8 cellular contexts compared by ENCODE assay signal in genomic region chr17:79837888-79838540, GRCh38. TPM values are rescaled to one million over a fixed set of nuclear protein-coding genes. Genes with fewer than 3 reads are reported as not detected.
A peak's percentile ranks its signal among the peaks of the same experiment; 100 is the strongest.
DNase-seq lines count a peak whose midpoint lies in the region; ATAC-seq and TF ChIP-seq lines count a peak whose summit lies in the region.

No MANE protein-coding gene starts in this region.

- H3K4me3 ChIP-seq in BLaER1 treated with 17β-estradiol and CSF1 and Interleukin-3, amounts not matched to agents 10 nM and 100 nM: peak overlapping the region; percentile 75 to 100 (median 88)
- H3K4me3 ChIP-seq in body of pancreas (peak overlapping the region; percentile 63 to 93), lung (peak overlapping the region; percentile 73), upper lobe of left lung (peak overlapping the region; percentile 74 to 92 (median 88))

- intact Hi-C loops in body of pancreas (cut with DNase I): no loop called here

- peaks cover 53 to 93% (median 88%) of the 10 kb centered on the region in 11 experiments for H4K20me1 ChIP-seq in BLaER1 treated with 17β-estradiol and CSF1 and Interleukin-3, amounts not matched to agents 10 nM and 100 nM

- H3K4me1 ChIP-seq in BLaER1 treated with 17β-estradiol and CSF1 and Interleukin-3, amounts not matched to agents 10 nM and 100 nM: peaks cover 67 to 84% (median 76%) of the 10 kb centered on the region in 10 experiments
- H3K4me1 ChIP-seq in body of pancreas (peaks cover 78% of the 10 kb centered on the region), lung (ENCODE audit: control insufficient read depth in 2 of 2, insufficient read depth in 2 of 2, low read length in 2 of 2) (peaks cover 4 to 39% of the 10 kb centered on the region in 2 donors), upper lobe of left lung (peaks cover 62 to 83% (median 70%) of the 10 kb centered on the region in 4 donors)

- peaks cover 34 to 36% (median 35%) of the 10 kb centered on the region in 11 experiments for H3K27me3 ChIP-seq in BLaER1 treated with 17β-estradiol and CSF1 and Interleukin-3, amounts not matched to agents 10 nM and 100 nM
- H3K27me3 ChIP-seq in body of pancreas (peaks cover 0 to 31% of the 10 kb centered on the region in 2 donors), lung (ENCODE audit: control insufficient read depth, insufficient read depth) (no peaks in the 10 kb centered on the region), upper lobe of left lung (peaks cover 0 to 35% (median 25%) of the 10 kb centered on the region in 4 donors)

- WGBS in body of pancreas, 2 donors: 1% methylated on average over 30 of the region's 30 CpGs
- 0% methylated on average over 30 of the region's 30 CpGs for WGBS in lung, 2 donors
- WGBS in upper lobe of left lung, 2 donors: 1 to 2% methylated on average over 28 to 29 of the region's 30 CpGs

- POLR2A ChIA-PET in GM10248 (lab: Yijun Ruan, JAX): interaction anchor here (0.6 to 2.0 kb wide), 5 partner anchors 13 to 1149 kb away, joined by 3 to 10 read pairs (median 5); partner anchors contain the start of gene CBX8

- TF ChIP-seq EP300 in upper lobe of left lung (IDR thresholded peaks at IDR 0.05): no peak

- H3K9me3 ChIP-seq in BLaER1 treated with 17β-estradiol and CSF1 and Interleukin-3, amounts not matched to agents 10 nM and 100 nM (replicated peaks in 1 of 11): peaks cover 0 to 10% (median 0%) of the 10 kb centered on the region in 11 experiments; a peak in 4 of 22 replicates
- H3K9me3 ChIP-seq in body of pancreas (no peaks in the 10 kb centered on the region), lung (ENCODE audit: control insufficient read depth in 2 of 2, insufficient read depth in 1 of 2, low read length in 1 of 2) (peaks cover 0 to 4% of the 10 kb centered on the region in 2 donors), upper lobe of left lung (no peaks in the 10 kb centered on the region)

- TF ChIP-seq POLR2A in body of pancreas (IDR thresholded peaks at IDR 0.05) (no peak), upper lobe of left lung (IDR thresholded peaks at IDR 0.05) (no peak)

- DNase-seq in MV-4-11 (lab: John Stamatoyannopoulos, UW) (peak; percentile 45), body of pancreas (peak in 3 of 4 donors; percentile 25 to 34 (median 31)), lung (ENCODE audit: low spot score) (no peak), upper lobe of left lung (no peak), SIG-M5 (lab: John Stamatoyannopoulos, UW) (no peak), GM10248 (ENCODE audit: extremely low spot score) (no peak), midbrain (lab: John Stamatoyannopoulos, UW) (no peak)

- no peak for ATAC-seq in body of pancreas
- ATAC-seq in lung (ENCODE audit: insufficient read depth, low FRiP score): no peak
- no peak for ATAC-seq in upper lobe of left lung (ENCODE audit: low FRiP score in 2 of 2)

- H3K9ac ChIP-seq in BLaER1 treated with 17β-estradiol and CSF1 and Interleukin-3, amounts not matched to agents 10 nM and 100 nM: peak overlapping the region; percentile 77 to 96 (median 85)

- peaks cover 22 to 50% (median 39%) of the 10 kb centered on the region in 11 experiments for H3K36me3 ChIP-seq in BLaER1 treated with 17β-estradiol and CSF1 and Interleukin-3, amounts not matched to agents 10 nM and 100 nM
- peaks cover 0 to 1% of the 10 kb centered on the region in 2 donors for H3K36me3 ChIP-seq in body of pancreas (replicated peaks in 1 of 2; ENCODE audit: insufficient read depth in 1 of 2, low read depth in 2 of 2)
- peaks cover 2 to 24% of the 10 kb centered on the region in 2 donors for H3K36me3 ChIP-seq in lung (ENCODE audit: control insufficient read depth in 2 of 2, insufficient read depth in 2 of 2, low read length in 2 of 2)
- peaks cover 9 to 28% (median 19%) of the 10 kb centered on the region in 4 donors for H3K36me3 ChIP-seq in upper lobe of left lung

- CTCF ChIA-PET in GM10248 (lab: Yijun Ruan, JAX): interaction anchor here (1.1 to 4.9 kb wide), 6 partner anchors 8 to 132 kb away, joined by 3 to 48 read pairs (median 5); no protein-coding TSS in a partner anchor

- peak overlapping the region; percentile 87 to 100 (median 99) for H3K4me2 ChIP-seq in BLaER1 treated with 17β-estradiol and CSF1 and Interleukin-3, amounts not matched to agents 10 nM and 100 nM

- peak in 1 of 7 experiments; percentile 11 for TF ChIP-seq CTCF in body of pancreas (IDR thresholded peaks at IDR 0.05)
- TF ChIP-seq CTCF in lung (IDR thresholded peaks at IDR 0.05; ENCODE audit: control extremely low read depth, extremely low read depth): no peak
- no peak for TF ChIP-seq CTCF in upper lobe of left lung (IDR thresholded peaks at IDR 0.05)
- TF ChIP-seq CTCF in GM10248 (IDR thresholded peaks at IDR 0.05; ENCODE audit: control extremely low read depth, extremely low read depth, low read depth, missing control alignments): no peak

- H3K27ac ChIP-seq in BLaER1 treated with 17β-estradiol and CSF1 and Interleukin-3, amounts not matched to agents 10 nM and 100 nM: peak overlapping the region; percentile 40 to 94 (median 86); a peak in 21 of 22 replicates
- peak overlapping the region; percentile 93 to 98 (median 96) for H3K27ac ChIP-seq in body of pancreas
- H3K27ac ChIP-seq in lung (ENCODE audit: low read depth in 1 of 2, low read length in 1 of 2): peak overlapping the region; percentile 88 to 96
- peak overlapping the region; percentile 93 to 100 (median 96) for H3K27ac ChIP-seq in upper lobe of left lung

RNA-seq across cellular contexts. Expression of gene CBX4, which starts 1.2 kb away (rescaled TPM):
- total RNA-seq in body of pancreas (10 to 100 TPM; 15.6 to 17.8 TPM), lung (10 to 100 TPM; 18.2 to 32.0 TPM), upper lobe of left lung (10 to 100 TPM; 17.0 to 33.3 (median 25.0) TPM)
- 10 to 100 TPM; 12.8 to 16.7 TPM for polyA plus RNA-seq in lung

RNA-seq across cellular contexts. Expression of gene CBX8, which starts 41.1 kb away (rescaled TPM):
- total RNA-seq in body of pancreas (1 to 10 TPM; 1.6 to 1.8 TPM), lung (1 to 10 TPM; 4.8 to 9.3 TPM), upper lobe of left lung (10 to 100 TPM in 1 of 6 donors, 1 to 10 TPM in 5; 2.0 to 16.8 (median 8.8) TPM)
- polyA plus RNA-seq in lung: 1 to 10 TPM; 5.5 TPM

Comparison
In these comparisons a context has a peak if more than half of its experiments do, and no peak if none do; other contexts are left out.
1. DNase-seq: peak in MV-4-11 (single experiment) and body of pancreas (3 of 4); none in lung (single experiment), upper lobe of left lung (0 of 2), SIG-M5 (single experiment), GM10248 (single experiment) and midbrain (single experiment).
2. Peak in every context shown above with its lines, with median percentiles within 50 percentile points of each other: H3K27ac ChIP-seq and H3K4me3 ChIP-seq.